12 cellular contexts compared by ENCODE assay signal in the genomic region with DNA sequence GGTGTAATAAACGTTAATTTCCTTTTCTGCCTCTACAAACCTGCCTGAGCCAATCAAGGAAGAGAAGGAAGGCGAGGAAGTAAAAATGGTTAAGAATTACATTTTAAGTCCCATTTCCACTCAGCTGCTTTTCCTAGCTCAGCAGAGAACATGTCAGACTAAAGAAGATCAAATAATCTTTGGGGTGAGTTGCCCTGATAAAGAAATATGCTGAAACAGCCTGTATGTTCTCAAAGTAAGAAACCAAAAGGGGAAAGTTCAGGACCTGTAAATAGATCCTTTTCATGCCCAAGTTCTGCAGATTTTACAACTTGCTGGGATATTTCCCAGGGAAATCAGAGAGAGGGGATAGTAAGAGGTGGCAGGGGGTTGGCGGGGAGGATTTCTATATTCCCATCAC. TPM values are rescaled to one million over a fixed set of nuclear protein-coding genes. Genes with fewer than 3 reads are reported as not detected.
DNase-seq lines count a peak whose midpoint lies in the region; ATAC-seq and TF ChIP-seq lines count a peak whose summit lies in the region.
"Had no signal": no experiment of that assay in that cellular context is flagged by ENCODE, and none has a peak within 500 bp of the region (broad histone marks: within the 10 kb centered on the region; RNA-seq: fewer than 3 reads in every experiment).

No MANE protein-coding gene starts in this region.

- POLR2A ChIA-PET in OCI-LY7 (lab: Charles Lee) = no interaction called here

- no peak overlapping the region for H3K4me3 Mint-ChIP-seq in T-helper 2 cell treated with Interferon-gamma antibody and Interleukin-4, amounts not matched to agents 5 μg/mL and 100 μg/mL, for 36 hours
- no peak overlapping the region for H3K4me3 Mint-ChIP-seq in central memory CD8-positive, alpha-beta T cell

- peak overlapping the region; percentile 54 for H3K27ac Mint-ChIP-seq in T-helper 2 cell treated with Interferon-gamma antibody and Interleukin-4, amounts not matched to agents 5 μg/mL and 100 μg/mL, for 36 hours
- peak overlapping the region; percentile 26 for H3K27ac Mint-ChIP-seq in central memory CD8-positive, alpha-beta T cell (ENCODE audit: low read depth)

- no peaks in the 10 kb centered on the region for H3K9me2 ChIP-seq in OCI-LY7 (ENCODE audit: insufficient read depth, low read length)

- H3K36me3 ChIP-seq in OCI-LY7 (ENCODE audit: insufficient read depth, low read length) (no peaks in the 10 kb centered on the region), osteoblast (ENCODE audit: insufficient read depth, low read length) (no peaks in the 10 kb centered on the region)
- H3K36me3 ChIP-seq: right atrium auricular region had no signal

- H3K4me1 ChIP-seq in OCI-LY7 (ENCODE audit: insufficient read depth, low read length, poor library complexity, severe bottlenecking) (peaks cover 36% of the 10 kb centered on the region), osteoblast (ENCODE audit: insufficient read depth, low read length) (peaks cover 30% of the 10 kb centered on the region)

- H2AFZ ChIP-seq in OCI-LY7 (ENCODE audit: low read length) (peak overlapping the region; percentile 56), osteoblast (ENCODE audit: low read length) (no peak overlapping the region)

- DNase-seq in T-helper 2 cell treated with Interferon-gamma antibody and Interleukin-4, amounts not matched to agents 5 μg/mL and 100 μg/mL, for 36 hours (ENCODE audit: low spot score) = no peak
- DNase-seq in T-helper 2 cell (no peak), OCI-LY7 (ENCODE audit: low spot score) (no peak), osteoblast (ENCODE audit: insufficient read length, low spot score, missing footprints) (peak; percentile 23), HuH-7 (ENCODE audit: low spot score) (no peak), hepatic stellate cell (ENCODE audit: low spot score) (no peak), caudate nucleus (lab: John Stamatoyannopoulos, UW) (no peak)
- DNase-seq in central memory CD8-positive, alpha-beta T cell (ENCODE audit: low spot score in 2 of 2) = no peak
- DNase-seq: activated naive CD4-positive, alpha-beta T cell treated with anti-CD3 and anti-CD28 coated beads, Interleukin-2, amount 50 U/mL, for 16 hours; GDM1; head of caudate nucleus had no signal

- H3K27me3 ChIP-seq in osteoblast (ENCODE audit: insufficient read depth, low read length) = no peaks in the 10 kb centered on the region
- H3K27me3 ChIP-seq: right atrium auricular region had no signal

- H3K27me3 Mint-ChIP-seq in T-helper 2 cell treated with Interferon-gamma antibody and Interleukin-4, amounts not matched to agents 5 μg/mL and 100 μg/mL, for 36 hours (ENCODE audit: low read depth) = no peaks in the 10 kb centered on the region
- H3K27me3 Mint-ChIP-seq in central memory CD8-positive, alpha-beta T cell = no peaks in the 10 kb centered on the region

- no TSS peak for BruUV-seq in OCI-LY7 (replicated peaks; lab: Mats Ljungman, UMichigan)

- TF ChIP-seq CTCF in OCI-LY7 (conservative IDR thresholded peaks at IDR 0.05; ENCODE audit: low read length) (no peak), osteoblast (IDR thresholded peaks at IDR 0.05; ENCODE audit: extremely low read depth, low read depth, low read length) (no peak)

- no peak overlapping the region for H3K27ac ChIP-seq in OCI-LY7 (ENCODE audit: low read depth, low read length, poor library complexity, severe bottlenecking)
- H3K27ac ChIP-seq in osteoblast (ENCODE audit: low read depth, low read length) = no peak overlapping the region
- no peak overlapping the region for H3K27ac ChIP-seq in caudate nucleus (ENCODE audit: low read depth, low read length)
- H3K27ac ChIP-seq: right atrium auricular region had no signal

- H3K4me1 Mint-ChIP-seq in T-helper 2 cell treated with Interferon-gamma antibody and Interleukin-4, amounts not matched to agents 5 μg/mL and 100 μg/mL, for 36 hours (ENCODE audit: low read depth) = peaks cover 42% of the 10 kb centered on the region
- peaks cover 22% of the 10 kb centered on the region for H3K4me1 Mint-ChIP-seq in central memory CD8-positive, alpha-beta T cell

- H3K9me3 ChIP-seq in OCI-LY7 (ENCODE audit: low read length) = no peaks in the 10 kb centered on the region
- H3K9me3 ChIP-seq in osteoblast (ENCODE audit: low read depth, low read length) = no peaks in the 10 kb centered on the region
- H3K9me3 ChIP-seq: right atrium auricular region had no signal

- no peak for ATAC-seq in central memory CD8-positive, alpha-beta T cell (replicated peaks; ENCODE audit: extremely low read depth, poor library complexity, severe bottlenecking)

- peaks cover 3% of the 10 kb centered on the region for H3K36me3 Mint-ChIP-seq in T-helper 2 cell treated with Interferon-gamma antibody and Interleukin-4, amounts not matched to agents 5 μg/mL and 100 μg/mL, for 36 hours (ENCODE audit: low read depth)
- peaks cover 5% of the 10 kb centered on the region for H3K36me3 Mint-ChIP-seq in central memory CD8-positive, alpha-beta T cell (ENCODE audit: insufficient read depth)

- H3K79me2 ChIP-seq in OCI-LY7 (ENCODE audit: insufficient read depth, low read depth, low read length) = no peaks in the 10 kb centered on the region
- no peaks in the 10 kb centered on the region for H3K79me2 ChIP-seq in osteoblast (ENCODE audit: insufficient read depth, low read length)

- H3K4me2 ChIP-seq in OCI-LY7 (ENCODE audit: low read length) (no peak overlapping the region), osteoblast (ENCODE audit: insufficient read depth, low read length) (no peak overlapping the region)

- CTCF ChIA-PET in OCI-LY7 (lab: Charles Lee; ENCODE audit: unreplicated experiment) = no interaction called here

- H4K20me1 ChIP-seq in OCI-LY7 (ENCODE audit: insufficient read depth, low read length) = no peaks in the 10 kb centered on the region
- H4K20me1 ChIP-seq in osteoblast (ENCODE audit: insufficient read depth, low read length) = no peaks in the 10 kb centered on the region

- H3K4me3 ChIP-seq in OCI-LY7 (ENCODE audit: low read depth, low read length, poor library complexity, severe bottlenecking) (no peak overlapping the region), osteoblast (ENCODE audit: insufficient read depth, low read length) (no peak overlapping the region)
- H3K4me3 ChIP-seq: right atrium auricular region had no signal

- peaks cover 5% of the 10 kb centered on the region for H3K9me3 Mint-ChIP-seq in T-helper 2 cell treated with Interferon-gamma antibody and Interleukin-4, amounts not matched to agents 5 μg/mL and 100 μg/mL, for 36 hours
- no peaks in the 10 kb centered on the region for H3K9me3 Mint-ChIP-seq in central memory CD8-positive, alpha-beta T cell

- intact Hi-C loops in OCI-LY7 (cut with micrococcal nuclease; ENCODE audit: unreplicated experiment) = no loop called here

RNA-seq across cellular contexts. Expression of a gene that starts 55.5 kb away (rescaled TPM):
- 0.44 and 0.54 TPM in 2 replicates for total RNA-seq in OCI-LY7 (2014; rRNA removed; shearing (Covaris generic))
- total RNA-seq in OCI-LY7 (2022) (2.1 and 2.3 TPM in 2 replicates), osteoblast (111 and 136 TPM in 2 replicates)

Comparison
In these comparisons a context has a peak if more than half of its experiments do, and no peak if none do; other contexts are left out.
1. RNA of a gene that starts 55.5 kb away (total RNA-seq): 111 to 136 TPM in osteoblast; 0.44 to 2.3 TPM in OCI-LY7; every median in the first group is over 10 times any median in the second.